In the genomic region with DNA sequence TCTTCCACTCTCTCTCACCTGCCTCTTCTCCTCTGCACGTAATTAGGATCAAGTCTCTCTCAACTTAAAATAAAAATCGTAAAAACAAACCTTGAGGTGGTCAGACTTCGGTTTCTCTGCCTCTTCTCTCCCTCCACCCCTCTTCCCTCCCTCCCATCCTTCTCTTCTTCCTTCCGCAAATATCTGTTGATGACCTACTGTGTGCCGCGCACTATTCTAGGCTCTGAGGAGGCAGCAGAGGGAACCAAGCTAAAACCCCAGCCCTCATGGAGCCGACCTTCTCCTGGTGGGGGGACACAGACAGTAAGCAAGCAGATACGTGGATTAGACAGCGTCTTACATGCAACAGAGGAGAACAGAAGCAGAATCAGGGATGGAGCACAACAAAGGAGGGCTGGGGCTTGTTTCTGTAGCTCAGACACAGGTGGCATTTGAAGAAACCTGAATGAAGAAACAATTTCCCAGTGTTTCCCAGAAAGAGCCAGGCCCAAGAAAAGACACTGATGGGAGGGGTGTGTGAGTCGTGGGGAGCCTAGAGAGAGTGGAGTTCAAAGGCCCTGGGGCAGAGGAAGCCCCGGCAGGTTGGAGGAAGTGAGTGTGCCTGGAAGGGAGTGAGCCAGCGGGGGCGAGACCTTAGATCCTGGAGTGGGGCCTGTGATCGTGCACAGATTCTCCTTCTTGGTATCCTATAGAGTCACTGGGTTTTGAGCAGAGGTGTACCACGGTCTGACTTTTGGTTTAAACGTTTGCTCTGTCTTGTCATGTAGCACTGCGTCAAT, we compare ENCODE assay signal across 21 cellular contexts.
"Had no signal": no experiment of that assay in that cellular context is flagged by ENCODE, and none has a peak within 500 bp of the region (broad histone marks: within the 10 kb centered on the region; RNA-seq: fewer than 3 reads in every experiment).

No MANE protein-coding gene starts in this region.

- H3K4me3 Mint-ChIP-seq: activated T-cell treated with anti-CD3 and anti-CD28 coated beads, Interleukin-2, amount 50 U/mL, for 72 hours; naive thymus-derived CD4-positive, alpha-beta T cell; stimulated activated naive CD8-positive, alpha-beta T cell treated with anti-CD3 and anti-CD28 coated beads, Interleukin-15, Interleukin-2, amounts not matched to agents 100 ng/mL and 50 ng/mL, for 24 hours had no signal

- H3K9me3 ChIP-seq: ascending aorta, mucosa of descending colon, tibial nerve had no signal

- FAIRE-seq: bronchial epithelial cell, kidney, urothelium cell line had no signal

- H3K4me1 Mint-ChIP-seq: naive thymus-derived CD4-positive, alpha-beta T cell had no signal

- H3K4me3 ChIP-seq: ascending aorta, dorsolateral prefrontal cortex, left ventricle myocardium inferior, mucosa of descending colon, tibial nerve had no signal

- H3K36me3 Mint-ChIP-seq: naive thymus-derived CD4-positive, alpha-beta T cell had no signal

- H3K9me3 Mint-ChIP-seq: stimulated activated naive CD8-positive, alpha-beta T cell treated with anti-CD3 and anti-CD28 coated beads, Interleukin-15, Interleukin-2, amounts not matched to agents 100 ng/mL and 50 ng/mL, for 24 hours had no signal

- H3K27ac Mint-ChIP-seq: activated T-cell treated with anti-CD3 and anti-CD28 coated beads, Interleukin-2, amount 50 U/mL, for 72 hours; stimulated activated naive CD8-positive, alpha-beta T cell treated with anti-CD3 and anti-CD28 coated beads, Interleukin-15, Interleukin-2, amounts not matched to agents 100 ng/mL and 50 ng/mL, for 24 hours had no signal

- ATAC-seq: foreskin keratinocyte; mucosa of descending colon; naive thymus-derived CD4-positive, alpha-beta T cell had no signal

- H3K36me3 ChIP-seq: WERI-Rb-1 had no signal

- H3K4me1 ChIP-seq: foreskin keratinocyte, tibial nerve had no signal

- DNase-seq: activated CD4-positive, alpha-beta T cell treated with anti-CD3 and anti-CD28 coated beads for 1 hour; activated CD4-positive, alpha-beta T cell treated with anti-CD3 and anti-CD28 coated beads, Interleukin-2, amount 50 U/mL, for 4 hours; activated effector memory CD4-positive, alpha-beta T cell treated with anti-CD3 and anti-CD28 coated beads, Interleukin-2, amount 50 U/mL, for 16 hours; activated naive CD4-positive, alpha-beta T cell treated with anti-CD3 and anti-CD28 coated beads, Interleukin-2, amount 50 U/mL, for 16 hours; activated T-cell treated with anti-CD3 and anti-CD28 coated beads, Interleukin-2, amount 50 U/mL, for 72 hours; dorsolateral prefrontal cortex; foreskin keratinocyte; kidney; left ventricle myocardium inferior; mucosa of descending colon; naive thymus-derived CD4-positive, alpha-beta T cell; retina; stimulated activated CD4-positive, alpha-beta T cell treated with anti-CD3 and anti-CD28 coated beads, Interleukin-2, amount 100 ng/mL, for 24 hours; SW 1271; WERI-Rb-1 had no signal

- H3K27me3 ChIP-seq: ascending aorta, dorsolateral prefrontal cortex, foreskin keratinocyte, tibial nerve had no signal

- H3K27ac ChIP-seq: ascending aorta, dorsolateral prefrontal cortex, epithelial cell of prostate, foreskin keratinocyte, left ventricle myocardium inferior, tibial nerve had no signal
